Comparison of ENCODE assay signal across 28 cellular contexts in genomic region chr11:129442171-129442570, GRCh38.
"Had no signal": no experiment of that assay in that cellular context is flagged by ENCODE, and none has a peak within 500 bp of the region (broad histone marks: within the 10 kb centered on the region; RNA-seq: fewer than 3 reads in every experiment).

No MANE protein-coding gene starts in this region.

- H3K27me3 Mint-ChIP-seq: naive B cell had no signal

- H3K36me3 ChIP-seq: heart right ventricle, left ventricle myocardium inferior, neutrophil, ovary, prostate gland, stomach, thyroid gland, transverse colon, upper lobe of right lung had no signal

- H3K27ac ChIP-seq: heart right ventricle, hepatocyte, left ventricle myocardium inferior, neutrophil, ovary, prostate gland, skin epidermis, stomach, testis, thyroid gland, transverse colon, upper lobe of right lung had no signal

- ATAC-seq: heart right ventricle; natural killer cell; right cardiac atrium; sciatic nerve; stimulated activated naive B cell treated with anti-CD40 and anti-IgM and Interleukin-4, amounts not matched to agents 10 μg/mL and 1 μg/mL and 100 μg/mL, for 72 hours; stimulated activated naive CD8-positive, alpha-beta T cell treated with anti-CD3 and anti-CD28 coated beads, Interleukin-15, Interleukin-2, amounts not matched to agents 100 U/mL and 50 U/mL, for 24 hours; upper lobe of right lung had no signal

- H3K36me3 Mint-ChIP-seq: naive B cell; natural killer cell; stimulated activated naive B cell treated with anti-CD40 and anti-IgM and Interleukin-4, amounts not matched to agents 10 μg/mL and 1 μg/mL and 100 μg/mL, for 72 hours had no signal

- H3K9me3 ChIP-seq: heart right ventricle, left ventricle myocardium inferior, neutrophil, ovary, prostate gland, stomach, testis, thyroid gland, transverse colon, upper lobe of right lung had no signal

- H3K4me1 ChIP-seq: left ventricle myocardium inferior, prostate gland, testis, thyroid gland, transverse colon, upper lobe of right lung had no signal

- DNase-seq: heart right ventricle; islet precursor cell; left ventricle myocardium inferior; mesendoderm; naive B cell; natural killer cell; occipital lobe; ovary; retina; right cardiac atrium; stimulated activated CD4-positive, alpha-beta T cell treated with anti-CD3 and anti-CD28 coated beads, Interleukin-12 subunit alpha, Interleukin-12 subunit beta, amount 100 ng/mL, for 4 hours; stimulated activated CD4-positive, alpha-beta T cell treated with anti-CD3 and anti-CD28 coated beads, Interleukin-15, amount 100 ng/mL, for 24 hours; stimulated activated CD4-positive, alpha-beta T cell treated with anti-CD3 and anti-CD28 coated beads, Interleukin-2, amount 100 ng/mL, for 24 hours; stimulated activated CD4-positive, alpha-beta T cell treated with anti-CD3 and anti-CD28 coated beads, Interleukin-4, amount 100 ng/mL, for 1 hour; stimulated activated naive B cell treated with anti-CD40 and anti-IgM and Interleukin-4, amounts not matched to agents 10 μg/mL and 1 μg/mL and 100 μg/mL, for 72 hours; stimulated activated naive CD8-positive, alpha-beta T cell treated with anti-CD3 and anti-CD28 coated beads, Interleukin-15, Interleukin-2, amounts not matched to agents 100 U/mL and 50 U/mL, for 24 hours; stomach; testis; thyroid gland; transverse colon; upper lobe of right lung had no signal

- H3K4me1 Mint-ChIP-seq: natural killer cell had no signal

- H3K9me3 Mint-ChIP-seq: natural killer cell; stimulated activated naive B cell treated with anti-CD40 and anti-IgM and Interleukin-4, amounts not matched to agents 10 μg/mL and 1 μg/mL and 100 μg/mL, for 72 hours had no signal

- H3K27me3 ChIP-seq: hepatocyte, neutrophil, ovary, stomach, testis, thyroid gland, transverse colon, upper lobe of right lung had no signal

- H3K4me3 ChIP-seq: heart right ventricle, hepatocyte, left ventricle myocardium inferior, lung, ovary, prostate gland, skin epidermis, stomach, testis, thyroid gland, transverse colon, upper lobe of right lung had no signal

- H3K4me3 Mint-ChIP-seq: mesothelial cell of epicardium; natural killer cell; stimulated activated naive B cell treated with anti-CD40 and anti-IgM and Interleukin-4, amounts not matched to agents 10 μg/mL and 1 μg/mL and 100 μg/mL, for 72 hours had no signal

- H3K27ac Mint-ChIP-seq: mesothelial cell of epicardium; natural killer cell; stimulated activated naive B cell treated with anti-CD40 and anti-IgM and Interleukin-4, amounts not matched to agents 10 μg/mL and 1 μg/mL and 100 μg/mL, for 72 hours had no signal
